ENCODE assay signal across 15 cellular contexts in genomic region chr10:11415095-11415494, GRCh38.
DNase-seq lines count a peak whose midpoint lies in the region; ATAC-seq and TF ChIP-seq lines count a peak whose summit lies in the region.
"Had no signal": no experiment of that assay in that cellular context is flagged by ENCODE, and none has a peak within 500 bp of the region (broad histone marks: within the 10 kb centered on the region; RNA-seq: fewer than 3 reads in every experiment).

No MANE protein-coding gene starts in this region.

- no peak overlapping the region for H3K9ac ChIP-seq in BLaER1

- H4K20me1 ChIP-seq in BLaER1 = no peaks in the 10 kb centered on the region
- H4K20me1 ChIP-seq in GM23338 (replicated peaks; ENCODE audit: insufficient read depth) = no peaks in the 10 kb centered on the region

- ATAC-seq in Right ventricle myocardium inferior = peak; percentile 57
- ATAC-seq in GM23338 = no peak
- no peak for ATAC-seq in GM19328 (IDR thresholded peaks at IDR 0.05; ENCODE audit: unreplicated experiment)

- peaks cover 5% of the 10 kb centered on the region; the same call in 2 of the 3 replicates for H3K9me3 Mint-ChIP-seq in GM23338

- H3K9me3 ChIP-seq in right atrium auricular region = peaks cover 0 to 32% of the 10 kb centered on the region in 2 donors
- H3K9me3 ChIP-seq in BLaER1 = peaks cover 20% of the 10 kb centered on the region
- H3K9me3 ChIP-seq in neuron (ENCODE audit: low read length) = peaks cover 4% of the 10 kb centered on the region
- H3K9me3 ChIP-seq: HAP-1 had no signal

- intact Hi-C loops in Right ventricle myocardium inferior (cut with DNase I) = no loop called here

- H3K36me3 ChIP-seq in right atrium auricular region (no peaks in the 10 kb centered on the region), BLaER1 (no peaks in the 10 kb centered on the region), GM23338 (ENCODE audit: insufficient read depth) (no peaks in the 10 kb centered on the region), neuron (ENCODE audit: insufficient read depth, low read length) (no peaks in the 10 kb centered on the region)
- H3K36me3 ChIP-seq: HAP-1 had no signal

- no peak for TF ChIP-seq CTCF in right atrium auricular region (IDR thresholded peaks at IDR 0.05)
- TF ChIP-seq CTCF in GM23338 (conservative IDR thresholded peaks at IDR 0.05; ENCODE audit: low read depth in 2 of 2) = no peak

- H3K27ac Mint-ChIP-seq in GM23338 = no peak overlapping the region
- H3K27ac Mint-ChIP-seq: B cell; CD4-positive, alpha-beta memory T cell had no signal

- no peak overlapping the region for H3K4me3 Mint-ChIP-seq in GM23338
- H3K4me3 Mint-ChIP-seq: B cell; CD4-positive, alpha-beta memory T cell had no signal

- peaks cover 3% of the 10 kb centered on the region; the same call in 1 of the 3 replicates for H3K4me1 Mint-ChIP-seq in GM23338
- H3K4me1 Mint-ChIP-seq: B cell had no signal

- no peaks in the 10 kb centered on the region for H3K36me3 Mint-ChIP-seq in GM23338 (ENCODE audit: low read depth)

- H3K27me3 ChIP-seq in right atrium auricular region = no peaks in the 10 kb centered on the region
- H3K27me3 ChIP-seq in BLaER1 = no peaks in the 10 kb centered on the region
- no peaks in the 10 kb centered on the region for H3K27me3 ChIP-seq in GM23338 (ENCODE audit: insufficient read depth)
- no peaks in the 10 kb centered on the region for H3K27me3 ChIP-seq in neuron (ENCODE audit: insufficient read depth, low read length)

- no peaks in the 10 kb centered on the region for H3K9me2 ChIP-seq in GM23338 (ENCODE audit: insufficient read depth)

- H3K27me3 Mint-ChIP-seq in GM23338 (ENCODE audit: insufficient read depth, low read depth, poor library complexity) = no peaks in the 10 kb centered on the region
- H3K27me3 Mint-ChIP-seq: B cell; CD4-positive, alpha-beta memory T cell had no signal

- peak overlapping the region; percentile 32; the same call in 1 of the 2 replicates for H2AFZ ChIP-seq in GM23338
- peak overlapping the region; percentile 28 for H2AFZ ChIP-seq in neuron (ENCODE audit: low read depth, low read length)

- no peak overlapping the region for H3K4me3 ChIP-seq in right atrium auricular region
- H3K4me3 ChIP-seq in BLaER1 = no peak overlapping the region
- H3K4me3 ChIP-seq in GM23338 = no peak overlapping the region
- no peak overlapping the region for H3K4me3 ChIP-seq in neuron (ENCODE audit: low read length)
- H3K4me3 ChIP-seq: HAP-1 had no signal

- H3K27ac ChIP-seq in right atrium auricular region (no peak overlapping the region), BLaER1 (no peak overlapping the region), GM23338 (ENCODE audit: low read depth) (no peak overlapping the region)
- H3K27ac ChIP-seq: C4-2B had no signal

- H3F3A ChIP-seq in GM23338 (replicated peaks; ENCODE audit: low read depth) = no peaks in the 10 kb centered on the region

- 0 out of 2 replicates have a peak overlapping the region, but pooled peaks have one; percentile 17 for H3K4me2 ChIP-seq in BLaER1
- no peak overlapping the region for H3K4me2 ChIP-seq in GM23338

- peaks cover 0 to 6% of the 10 kb centered on the region in 2 donors for H3K4me1 ChIP-seq in right atrium auricular region
- peaks cover 16% of the 10 kb centered on the region for H3K4me1 ChIP-seq in BLaER1
- H3K4me1 ChIP-seq in GM23338 (ENCODE audit: insufficient read depth) = peaks cover 4% of the 10 kb centered on the region
- H3K4me1 ChIP-seq in neuron (ENCODE audit: insufficient read depth, low read length) = peaks cover 12% of the 10 kb centered on the region

- no peaks in the 10 kb centered on the region for H3K79me2 ChIP-seq in GM23338 (replicated peaks; ENCODE audit: insufficient read depth)

- DNase-seq in Right ventricle myocardium inferior (ENCODE audit: missing footprints) = no peak
- no peak for DNase-seq in right atrium auricular region (ENCODE audit: low spot score)
- DNase-seq in GM23338 (ENCODE audit: low spot score) = no peak
- no peak for DNase-seq in anterior cingulate cortex (lab: John Stamatoyannopoulos, UW)
- DNase-seq in hypothalamus (lab: John Stamatoyannopoulos, UW) = no peak
- DNase-seq: CD4-positive, alpha-beta memory T cell; DMS79; EL; GOT3 had no signal

TF ChIP-seq in GM23338, 12 proteins besides CTCF, POLR2A, EP300 and RAD21 (continues in another document):
- no peak for TF ChIP-seq ZNF114 (CRISPR knock-in tag; IDR thresholded peaks at IDR 0.05)
- no peak for TF ChIP-seq EZH2 (IDR thresholded peaks at IDR 0.05; ENCODE audit: low read depth, unreplicated experiment)
- TF ChIP-seq, protein P1, sequence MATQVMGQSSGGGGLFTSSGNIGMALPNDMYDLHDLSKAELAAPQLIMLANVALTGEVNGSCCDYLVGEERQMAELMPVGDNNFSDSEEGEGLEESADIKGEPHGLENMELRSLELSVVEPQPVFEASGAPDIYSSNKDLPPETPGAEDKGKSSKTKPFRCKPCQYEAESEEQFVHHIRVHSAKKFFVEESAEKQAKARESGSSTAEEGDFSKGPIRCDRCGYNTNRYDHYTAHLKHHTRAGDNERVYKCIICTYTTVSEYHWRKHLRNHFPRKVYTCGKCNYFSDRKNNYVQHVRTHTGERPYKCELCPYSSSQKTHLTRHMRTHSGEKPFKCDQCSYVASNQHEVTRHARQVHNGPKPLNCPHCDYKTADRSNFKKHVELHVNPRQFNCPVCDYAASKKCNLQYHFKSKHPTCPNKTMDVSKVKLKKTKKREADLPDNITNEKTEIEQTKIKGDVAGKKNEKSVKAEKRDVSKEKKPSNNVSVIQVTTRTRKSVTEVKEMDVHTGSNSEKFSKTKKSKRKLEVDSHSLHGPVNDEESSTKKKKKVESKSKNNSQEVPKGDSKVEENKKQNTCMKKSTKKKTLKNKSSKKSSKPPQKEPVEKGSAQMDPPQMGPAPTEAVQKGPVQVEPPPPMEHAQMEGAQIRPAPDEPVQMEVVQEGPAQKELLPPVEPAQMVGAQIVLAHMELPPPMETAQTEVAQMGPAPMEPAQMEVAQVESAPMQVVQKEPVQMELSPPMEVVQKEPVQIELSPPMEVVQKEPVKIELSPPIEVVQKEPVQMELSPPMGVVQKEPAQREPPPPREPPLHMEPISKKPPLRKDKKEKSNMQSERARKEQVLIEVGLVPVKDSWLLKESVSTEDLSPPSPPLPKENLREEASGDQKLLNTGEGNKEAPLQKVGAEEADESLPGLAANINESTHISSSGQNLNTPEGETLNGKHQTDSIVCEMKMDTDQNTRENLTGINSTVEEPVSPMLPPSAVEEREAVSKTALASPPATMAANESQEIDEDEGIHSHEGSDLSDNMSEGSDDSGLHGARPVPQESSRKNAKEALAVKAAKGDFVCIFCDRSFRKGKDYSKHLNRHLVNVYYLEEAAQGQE (IDR thresholded peaks at IDR 0.05; ENCODE audit: unreplicated experiment) = no peak
- no peak for TF ChIP-seq POLR2AphosphoS5 (IDR thresholded peaks at IDR 0.05; ENCODE audit: low read depth)
- TF ChIP-seq, protein P2, sequence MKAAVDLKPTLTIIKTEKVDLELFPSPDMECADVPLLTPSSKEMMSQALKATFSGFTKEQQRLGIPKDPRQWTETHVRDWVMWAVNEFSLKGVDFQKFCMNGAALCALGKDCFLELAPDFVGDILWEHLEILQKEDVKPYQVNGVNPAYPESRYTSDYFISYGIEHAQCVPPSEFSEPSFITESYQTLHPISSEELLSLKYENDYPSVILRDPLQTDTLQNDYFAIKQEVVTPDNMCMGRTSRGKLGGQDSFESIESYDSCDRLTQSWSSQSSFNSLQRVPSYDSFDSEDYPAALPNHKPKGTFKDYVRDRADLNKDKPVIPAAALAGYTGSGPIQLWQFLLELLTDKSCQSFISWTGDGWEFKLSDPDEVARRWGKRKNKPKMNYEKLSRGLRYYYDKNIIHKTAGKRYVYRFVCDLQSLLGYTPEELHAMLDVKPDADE (IDR thresholded peaks at IDR 0.05) = no peak
- no peak for TF ChIP-seq EZH2phosphoT487 (IDR thresholded peaks at IDR 0.05; ENCODE audit: unreplicated experiment)
- TF ChIP-seq NANOG (IDR thresholded peaks at IDR 0.05; ENCODE audit: borderline replicate concordance) = no peak
- no peak for TF ChIP-seq STAT1 (IDR thresholded peaks at IDR 0.05; ENCODE audit: unreplicated experiment)
- no peak for TF ChIP-seq CREB1 (CRISPR knock-in tag; IDR thresholded peaks at IDR 0.05; ENCODE audit: low read depth)
- TF ChIP-seq JUNB (IDR thresholded peaks at IDR 0.05; ENCODE audit: unreplicated experiment) = no peak
- TF ChIP-seq ZNF331 (CRISPR knock-in tag; IDR thresholded peaks at IDR 0.05; ENCODE audit: low read depth) = no peak
